13 cellular contexts compared by ENCODE assay signal in genomic region chr10:102715880-102716279, GRCh38. TPM values are rescaled to one million over a fixed set of nuclear protein-coding genes. Genes with fewer than 3 reads are reported as not detected.
A peak's percentile ranks its signal among the peaks of the same experiment; 100 is the strongest.
DNase-seq lines count a peak whose midpoint lies in the region; ATAC-seq, FAIRE-seq and TF ChIP-seq lines count a peak whose summit lies in the region.
"Had no signal": no experiment of that assay in that cellular context is flagged by ENCODE, and none has a peak within 500 bp of the region (broad histone marks: within the 10 kb centered on the region; RNA-seq: fewer than 3 reads in every experiment).

No MANE protein-coding gene starts in this region.

- TF ChIP-seq CTCF in A549 (IDR thresholded peaks at IDR 0.05) (no peak), DND-41 (IDR thresholded peaks at IDR 0.05; ENCODE audit: borderline replicate concordance, extremely low read depth, low read length, poor library complexity, severe bottlenecking) (no peak), GM10266 (IDR thresholded peaks at IDR 0.05; ENCODE audit: control insufficient read depth, insufficient read depth, low read depth, missing control alignments) (no peak)

- 93% methylated on average over 1 of the region's 1 CpG for WGBS in A549 (ENCODE audit: missing lambda C conversion rate)

- no peak for TF ChIP-seq POLR2A in A549 (IDR thresholded peaks at IDR 0.05; ENCODE audit: low read length)

- ATAC-seq in A549 (no peak), DND-41 (ENCODE audit: insufficient read depth, low read depth) (no peak), T-helper 17 cell (no peak), GM19452 (IDR thresholded peaks at IDR 0.05; ENCODE audit: unreplicated experiment) (no peak)

- H4K20me1 ChIP-seq in DND-41 (ENCODE audit: insufficient read depth, low read length): peaks cover 17% of the 10 kb centered on the region; the same call in 1 of the 2 replicates

- no peaks in the 10 kb centered on the region for H3K27me3 ChIP-seq in DND-41 (ENCODE audit: insufficient read depth, low read length, poor library complexity)
- no peaks in the 10 kb centered on the region for H3K27me3 ChIP-seq in iPS-20b (ENCODE audit: insufficient read depth, low read length)
- H3K27me3 ChIP-seq: suprapubic skin had no signal

- DNase-seq in A549 (ENCODE audit: low read depth in 1 of 2, low spot score in 1 of 2) (no peak), DND-41 (no peak), T-helper 17 cell (no peak), GM10266 (ENCODE audit: extremely low spot score) (no peak), inferior parietal cortex (ENCODE audit: extremely low spot score) (no peak)
- DNase-seq in stimulated activated CD4-positive, alpha-beta T cell treated with anti-CD3 and anti-CD28 coated beads, Interleukin-4, amount 100 ng/mL, for 4 hours: no peak
- DNase-seq: posterior cingulate gyrus; SK-N-SH; stimulated activated CD4-positive, alpha-beta T cell treated with anti-CD3 and anti-CD28 coated beads, Interleukin-2, amount 100 ng/mL, for 48 hours had no signal

- peak overlapping the region; percentile 92; the same call in 2 of the 3 replicates for H3K4me2 ChIP-seq in A549
- peak overlapping the region; percentile 82 for H3K4me2 ChIP-seq in DND-41 (ENCODE audit: insufficient read depth, low read length)

- H3K9ac ChIP-seq in DND-41 (ENCODE audit: low read depth, low read length) (peak overlapping the region; percentile 84), iPS-20b (ENCODE audit: low read depth, low read length) (peak overlapping the region; percentile 92)

- H3K27me3 Mint-ChIP-seq in T-helper 17 cell: no peaks in the 10 kb centered on the region

- H3K4me3 Mint-ChIP-seq in T-helper 17 cell: peak overlapping the region; percentile 63

- POLR2A ChIA-PET in A549 (lab: Yijun Ruan, JAX): interaction anchor here (2.5 kb wide), 1 partner anchor 70 kb away, joined by 15 read pairs; no protein-coding TSS in a partner anchor

- TF ChIP-seq EP300 in A549 (IDR thresholded peaks at IDR 0.05): no peak

- no peak overlapping the region for H2AFZ ChIP-seq in DND-41 (ENCODE audit: low read depth, low read length)

- H3K4me3 ChIP-seq in A549 (no peak overlapping the region), DND-41 (ENCODE audit: low read depth in 1 of 2, low read length in 2 of 2) (peak overlapping the region in 1 of 2 experiments; percentile 98; a peak in 1 of 4 replicates), iPS-20b (ENCODE audit: low read length) (peak overlapping the region; percentile 87)

- H3K79me2 ChIP-seq in DND-41 (ENCODE audit: insufficient read depth, low read length): peaks cover 52% of the 10 kb centered on the region

- peak overlapping the region; percentile 57 for H3K27ac Mint-ChIP-seq in T-helper 17 cell

- H3K36me3 ChIP-seq in DND-41 (ENCODE audit: insufficient read depth, low read length): peaks cover 18% of the 10 kb centered on the region
- H3K36me3 ChIP-seq in iPS-20b (ENCODE audit: insufficient read depth, low read depth, low read length): peaks cover 30% of the 10 kb centered on the region
- H3K36me3 ChIP-seq: suprapubic skin had no signal

- no peak for TF ChIP-seq RAD21 in A549 (conservative IDR thresholded peaks at IDR 0.05 in 1 of 2, IDR thresholded peaks at IDR 0.05 in 1 of 2)

- H3K4me1 Mint-ChIP-seq in T-helper 17 cell: peaks cover 40% of the 10 kb centered on the region

- no peak for FAIRE-seq in A549 (lab: Jason Lieb, UNC)
- FAIRE-seq: H54 had no signal

- peaks cover 18% of the 10 kb centered on the region for H3K4me1 ChIP-seq in A549
- H3K4me1 ChIP-seq in DND-41 (ENCODE audit: insufficient read depth, low read length): peaks cover 47% of the 10 kb centered on the region
- peaks cover 24% of the 10 kb centered on the region for H3K4me1 ChIP-seq in iPS-20b (ENCODE audit: insufficient read depth, low read length)

- no peaks in the 10 kb centered on the region for H3K9me3 ChIP-seq in A549
- H3K9me3 ChIP-seq in DND-41 (ENCODE audit: insufficient read depth, low read length, severe bottlenecking): no peaks in the 10 kb centered on the region
- H3K9me3 ChIP-seq in T-helper 17 cell (ENCODE audit: control insufficient read depth, low read length, poor library complexity, severe bottlenecking): no peaks in the 10 kb centered on the region
- no peaks in the 10 kb centered on the region for H3K9me3 ChIP-seq in iPS-20b (ENCODE audit: insufficient read depth, low read depth, low read length)
- H3K9me3 ChIP-seq: SK-N-SH, suprapubic skin had no signal

- peaks cover 5% of the 10 kb centered on the region for H3K36me3 Mint-ChIP-seq in T-helper 17 cell (ENCODE audit: low read depth)

- CTCF ChIA-PET in A549 (lab: Yijun Ruan, JAX): interaction anchor here (0.6 to 3.8 kb wide), 2 partner anchors 71 to 97 kb away, joined by 3 to 15 read pairs; partner anchors contain the start of gene TRIM8

- no peak overlapping the region for H3K27ac ChIP-seq in A549
- peak overlapping the region; percentile 23; the same call in 1 of the 2 replicates for H3K27ac ChIP-seq in DND-41 (ENCODE audit: low read length)
- no peak overlapping the region for H3K27ac ChIP-seq in iPS-20b (ENCODE audit: low read length)
- H3K27ac ChIP-seq: suprapubic skin had no signal

TF ChIP-seq in A549, 52 proteins besides CTCF, POLR2A, EP300 and RAD21:
- TF ChIP-seq USF2 (IDR thresholded peaks at IDR 0.05): no peak
- TF ChIP-seq KDM5A (IDR thresholded peaks at IDR 0.05): no peak
- TF ChIP-seq ELK1 (IDR thresholded peaks at IDR 0.05; ENCODE audit: low read depth, low read length): no peak
- TF ChIP-seq HDAC2 (IDR thresholded peaks at IDR 0.05): no peak
TF ChIP-seq in A549: peak in this region for 0.

RNA-seq across cellular contexts. Expression of gene SFXN2, which starts 1.4 kb away (rescaled TPM):
- polyA plus RNA-seq in A549 (2011; rRNA removed) (4.7 and 5.6 TPM in 2 replicates), A549 (2017; fragmentation: RNase III; extraction: RNeasy Plus Mini Kit Qiagen cat#74134 plus additional on column Dnase treatment) (7.4 to 8.5 TPM (median 7.9 TPM) in 3 replicates)
- 5.9 TPM in 2 replicates for polyA plus RNA-seq in A549 (2012; cell fraction: cytosol; rRNA removed)
- polyA plus RNA-seq in A549 (2012; cell fraction: nucleus; rRNA removed): 13.7 and 15.5 TPM in 2 replicates
- 15.0 and 15.8 TPM in 2 replicates for polyA minus RNA-seq in A549 (2011; rRNA and poly(A)+ RNA removed)
- 1 to 10 TPM; 5.6 to 7.9 TPM for total RNA-seq in T-helper 17 cell

RNA-seq across cellular contexts. Expression of gene ARL3, which starts 1.7 kb away (rescaled TPM):
- 18.2 and 20.2 TPM in 2 replicates for polyA plus RNA-seq in A549 (2011; rRNA removed)
- 9.1 and 9.9 TPM in 2 replicates for polyA plus RNA-seq in A549 (2012; cell fraction: cytosol; rRNA removed)
- polyA plus RNA-seq in A549 (2012; cell fraction: nucleus; rRNA removed): 2.0 and 3.5 TPM in 2 replicates
- polyA plus RNA-seq in A549 (2017; fragmentation: RNase III; extraction: RNeasy Plus Mini Kit Qiagen cat#74134 plus additional on column Dnase treatment): 20.7 to 22.7 TPM (median 21.3 TPM) in 3 replicates
- polyA minus RNA-seq in A549 (2011; rRNA and poly(A)+ RNA removed): 5.0 and 5.8 TPM in 2 replicates
- total RNA-seq in T-helper 17 cell: 1 to 10 TPM; 3.2 to 3.7 TPM

RNA-seq across cellular contexts. Expression of gene WBP1L, which starts 27.9 kb away (rescaled TPM):
- 23.5 and 25.1 TPM in 2 replicates for polyA plus RNA-seq in A549 (2011; rRNA removed)
- 14.2 and 20.7 TPM in 2 replicates for polyA plus RNA-seq in A549 (2012; cell fraction: cytosol; rRNA removed)
- 10.9 and 11.9 TPM in 2 replicates for polyA plus RNA-seq in A549 (2012; cell fraction: nucleus; rRNA removed)
- polyA plus RNA-seq in A549 (2017; fragmentation: RNase III; extraction: RNeasy Plus Mini Kit Qiagen cat#74134 plus additional on column Dnase treatment): 17.4 to 20.7 TPM (median 19.8 TPM) in 3 replicates
- polyA minus RNA-seq in A549 (2011; rRNA and poly(A)+ RNA removed): 44.6 and 50.3 TPM in 2 replicates
- 10 to 100 TPM; 21.1 to 26.6 TPM for total RNA-seq in T-helper 17 cell
